In genomic region chr4:182880387-182881356, GRCh38 we compare ENCODE assay signal across 1 cellular context.
TF ChIP-seq lines count a peak whose summit lies in the region.

No MANE protein-coding gene starts in this region.

TF ChIP-seq in HepG2, 621 proteins besides CTCF, POLR2A, EP300 and RAD21 (continued from another document and continues in another):
- no peak for TF ChIP-seq ZBTB25 (CRISPR knock-in tag; IDR thresholded peaks at IDR 0.05)
- TF ChIP-seq ZNF614 (CRISPR knock-in tag; IDR thresholded peaks at IDR 0.05; ENCODE audit: borderline replicate concordance): peak; percentile 79; the same call in 1 of the 2 replicates
- no peak for TF ChIP-seq NFATC3 (CRISPR knock-in tag; IDR thresholded peaks at IDR 0.05)
- TF ChIP-seq HNRNPK (IDR thresholded peaks at IDR 0.05; ENCODE audit: low read depth, low read length, poor library complexity, severe bottlenecking): no peak
- no peak for TF ChIP-seq MTA3 (CRISPR knock-in tag; IDR thresholded peaks at IDR 0.05)
- peak; percentile 72 for TF ChIP-seq MED1 (CRISPR knock-in tag; IDR thresholded peaks at IDR 0.05)
- TF ChIP-seq ZNF225 (CRISPR knock-in tag; IDR thresholded peaks at IDR 0.05): peak; percentile 58; the same call in 1 of the 2 replicates
- TF ChIP-seq SNAPC5 (CRISPR knock-in tag; IDR thresholded peaks at IDR 0.05; ENCODE audit: borderline replicate concordance): 0 out of 2 replicates have a peak, but pooled peaks have one; percentile 71
- TF ChIP-seq GMEB2 (CRISPR knock-in tag; IDR thresholded peaks at IDR 0.05; ENCODE audit: low read depth): no peak
- no peak for TF ChIP-seq CBX5 (CRISPR knock-in tag; IDR thresholded peaks at IDR 0.05; ENCODE audit: borderline replicate concordance)
- no peak for TF ChIP-seq ZFP62 (CRISPR knock-in tag; IDR thresholded peaks at IDR 0.05)
- TF ChIP-seq ZUFSP (CRISPR knock-in tag; IDR thresholded peaks at IDR 0.05; ENCODE audit: borderline replicate concordance): no peak
- TF ChIP-seq HES4 (CRISPR knock-in tag; IDR thresholded peaks at IDR 0.05; ENCODE audit: borderline replicate concordance): no peak
- TF ChIP-seq BRF2 (CRISPR knock-in tag; IDR thresholded peaks at IDR 0.05): no peak
- peak; percentile 84; the same call in 1 of the 2 replicates for TF ChIP-seq REPIN1 (CRISPR knock-in tag; IDR thresholded peaks at IDR 0.05; ENCODE audit: borderline replicate concordance, low read depth)
- peak; percentile 83 for TF ChIP-seq ZNF609 (CRISPR knock-in tag; IDR thresholded peaks at IDR 0.05; ENCODE audit: borderline replicate concordance)
- TF ChIP-seq GLMP (CRISPR knock-in tag; IDR thresholded peaks at IDR 0.05; ENCODE audit: borderline replicate concordance): no peak
- TF ChIP-seq RAD51 (IDR thresholded peaks at IDR 0.05; ENCODE audit: borderline replicate concordance): no peak
- no peak; the same call in 1 of the 2 replicates for TF ChIP-seq ZNF543 (CRISPR knock-in tag; IDR thresholded peaks at IDR 0.05)
- TF ChIP-seq TSC22D2 (CRISPR knock-in tag; IDR thresholded peaks at IDR 0.05; ENCODE audit: borderline replicate concordance): no peak
- TF ChIP-seq JUND (CRISPR knock-in tag; IDR thresholded peaks at IDR 0.05): no peak
- no peak for TF ChIP-seq ZNF296 (CRISPR knock-in tag; conservative IDR thresholded peaks at IDR 0.05)
- 0 out of 2 replicates have a peak, but pooled peaks have one; percentile 66 for TF ChIP-seq SMYD3 (CRISPR knock-in tag; IDR thresholded peaks at IDR 0.05)
- TF ChIP-seq ZBTB40 (IDR thresholded peaks at IDR 0.05): no peak
- peak; percentile 71 for TF ChIP-seq ZBTB40 (CRISPR knock-in tag; IDR thresholded peaks at IDR 0.05)
- TF ChIP-seq KAT8 (CRISPR knock-in tag; IDR thresholded peaks at IDR 0.05): peak; percentile 77
- peak; percentile 80; the same call in 1 of the 2 replicates for TF ChIP-seq TOPORS (CRISPR knock-in tag; IDR thresholded peaks at IDR 0.05)
- 0 out of 2 replicates have a peak, but pooled peaks have one; percentile 52 for TF ChIP-seq ZNF503 (CRISPR knock-in tag; IDR thresholded peaks at IDR 0.05)
- peak; percentile 57; the same call in 1 of the 2 replicates for TF ChIP-seq FOXJ3 (CRISPR knock-in tag; IDR thresholded peaks at IDR 0.05; ENCODE audit: borderline replicate concordance)
- peak; percentile 33; the same call in 1 of the 2 replicates for TF ChIP-seq GABPB1 (CRISPR knock-in tag; IDR thresholded peaks at IDR 0.05)
- TF ChIP-seq RELA (CRISPR knock-in tag; IDR thresholded peaks at IDR 0.05): no peak
- TF ChIP-seq ZNF20 (CRISPR knock-in tag; IDR thresholded peaks at IDR 0.05): no peak
- TF ChIP-seq STAG1 (CRISPR knock-in tag; IDR thresholded peaks at IDR 0.05): 0 out of 2 replicates have a peak, but pooled peaks have one; percentile 10
- peak; percentile 86; the same call in 1 of the 2 replicates for TF ChIP-seq DMAP1 (CRISPR knock-in tag; IDR thresholded peaks at IDR 0.05)
- TF ChIP-seq ZNF557 (CRISPR knock-in tag; IDR thresholded peaks at IDR 0.05): no peak; the same call in 1 of the 2 replicates
- 0 out of 2 replicates have a peak, but pooled peaks have one; percentile 60 for TF ChIP-seq ZNF792 (CRISPR knock-in tag; IDR thresholded peaks at IDR 0.05)
- TF ChIP-seq MED13 (CRISPR knock-in tag; IDR thresholded peaks at IDR 0.05): no peak
